ENCODE assay signal across 1 cellular context in genomic region chr2:69764286-69765058, GRCh38.
TF ChIP-seq lines count a peak whose summit lies in the region.

No MANE protein-coding gene starts in this region.

TF ChIP-seq in K562, 482 proteins besides CTCF, POLR2A, EP300 and RAD21 (continued from another document):
- TF ChIP-seq SNRNP70 (optimal IDR thresholded peaks at IDR 0.05; ENCODE audit: low read depth, low read length) (no peak), ZNF212 (CRISPR knock-in tag; IDR thresholded peaks at IDR 0.05) (no peak), NFE2 (IDR thresholded peaks at IDR 0.05; ENCODE audit: low read depth) (no peak)
